In the genomic region with DNA sequence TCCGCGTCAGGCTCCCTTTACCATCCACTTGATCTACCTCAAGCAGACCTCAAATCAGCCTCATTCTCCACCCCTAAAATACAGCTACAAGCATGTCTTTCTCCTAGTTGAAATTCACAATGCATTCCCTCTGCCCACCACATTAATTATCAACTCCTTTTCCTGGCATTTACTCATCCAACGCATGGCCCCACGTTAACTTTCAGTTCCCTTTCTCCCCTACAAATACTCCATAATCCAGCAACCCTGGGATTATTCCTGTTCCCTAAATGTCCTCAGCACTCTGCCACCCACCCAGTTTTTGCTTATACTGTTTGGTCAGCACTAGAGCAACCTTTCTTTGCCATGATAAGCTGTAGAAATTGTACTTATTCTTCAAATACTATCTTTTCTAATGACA, we compare ENCODE assay signal across 18 cellular contexts.
"Had no signal": no experiment of that assay in that cellular context is flagged by ENCODE, and none has a peak within 500 bp of the region (broad histone marks: within the 10 kb centered on the region; RNA-seq: fewer than 3 reads in every experiment).

No MANE protein-coding gene starts in this region.

- DNase-seq: activated CD4-positive, alpha-beta memory T cell treated with anti-CD3 and anti-CD28 coated beads for 36 hours; activated CD8-positive, alpha-beta memory T cell treated with anti-CD3 and anti-CD28 coated beads, Interleukin-2, amount 50 U/mL, for 4 hours; activated naive CD8-positive, alpha-beta T cell treated with anti-CD3 and anti-CD28 coated beads, Interleukin-2, amount 10 ng/mL, durations not matched to agents 7 days and 5 days; activated T-cell treated with anti-CD3 and anti-CD28 coated beads, Interleukin-2, amount 50 U/mL, for 72 hours; anterior cingulate cortex; foreskin fibroblast; mammary epithelial cell; mucosa of descending colon; naive thymus-derived CD8-positive, alpha-beta T cell; occipital lobe; stimulated activated CD4-positive, alpha-beta T cell treated with anti-CD3 and anti-CD28 coated beads, Interleukin-4, amount 100 ng/mL, for 1 hour; stimulated activated CD8-positive, alpha-beta memory T cell treated with anti-CD3 and anti-CD28 coated beads, Interleukin-4, amount 100 ng/mL, for 48 hours; stimulated activated naive CD8-positive, alpha-beta T cell treated with anti-CD3 and anti-CD28 coated beads, Interleukin-15, Interleukin-2, amounts not matched to agents 100 U/mL and 50 U/mL, for 24 hours; T-helper 2 cell; upper lobe of left lung had no signal

- H3K4me3 Mint-ChIP-seq: activated CD4-positive, alpha-beta memory T cell treated with anti-CD3 and anti-CD28 coated beads for 36 hours; activated naive CD8-positive, alpha-beta T cell treated with anti-CD3 and anti-CD28 coated beads, Interleukin-2, amount 10 ng/mL, durations not matched to agents 7 days and 5 days; activated T-cell treated with anti-CD3 and anti-CD28 coated beads, Interleukin-2, amount 50 U/mL, for 72 hours; naive thymus-derived CD8-positive, alpha-beta T cell had no signal

- H3K9me3 ChIP-seq: esophagus muscularis mucosa, mucosa of descending colon, prostate gland, suprapubic skin, upper lobe of left lung had no signal

- H3K27ac Mint-ChIP-seq: activated CD4-positive, alpha-beta memory T cell treated with anti-CD3 and anti-CD28 coated beads for 36 hours; activated naive CD8-positive, alpha-beta T cell treated with anti-CD3 and anti-CD28 coated beads, Interleukin-2, amount 10 ng/mL, durations not matched to agents 7 days and 5 days; activated T-cell treated with anti-CD3 and anti-CD28 coated beads, Interleukin-2, amount 50 U/mL, for 72 hours had no signal

- H3K36me3 ChIP-seq: esophagus muscularis mucosa, prostate gland, suprapubic skin, upper lobe of left lung had no signal

- ATAC-seq: activated T-cell treated with anti-CD3 and anti-CD28 coated beads, Interleukin-2, amount 50 U/mL, for 72 hours; mucosa of descending colon; naive thymus-derived CD8-positive, alpha-beta T cell; stimulated activated naive CD8-positive, alpha-beta T cell treated with anti-CD3 and anti-CD28 coated beads, Interleukin-15, Interleukin-2, amounts not matched to agents 100 U/mL and 50 U/mL, for 24 hours had no signal

- H3K27me3 Mint-ChIP-seq: activated naive CD8-positive, alpha-beta T cell treated with anti-CD3 and anti-CD28 coated beads, Interleukin-2, amount 10 ng/mL, durations not matched to agents 7 days and 5 days; naive thymus-derived CD8-positive, alpha-beta T cell had no signal

- H3K27me3 ChIP-seq: esophagus muscularis mucosa, suprapubic skin, upper lobe of left lung had no signal

- H3K9me3 Mint-ChIP-seq: activated CD4-positive, alpha-beta memory T cell treated with anti-CD3 and anti-CD28 coated beads for 36 hours; activated naive CD8-positive, alpha-beta T cell treated with anti-CD3 and anti-CD28 coated beads, Interleukin-2, amount 10 ng/mL, durations not matched to agents 7 days and 5 days; naive thymus-derived CD8-positive, alpha-beta T cell had no signal

- H3K4me1 ChIP-seq: prostate gland had no signal

- H3K27ac ChIP-seq: esophagus muscularis mucosa, prostate gland, suprapubic skin, upper lobe of left lung had no signal

- H3K4me3 ChIP-seq: esophagus muscularis mucosa, mucosa of descending colon, prostate gland, suprapubic skin, upper lobe of left lung had no signal
